ENCODE assay signal across 8 cellular contexts in the genomic region with DNA sequence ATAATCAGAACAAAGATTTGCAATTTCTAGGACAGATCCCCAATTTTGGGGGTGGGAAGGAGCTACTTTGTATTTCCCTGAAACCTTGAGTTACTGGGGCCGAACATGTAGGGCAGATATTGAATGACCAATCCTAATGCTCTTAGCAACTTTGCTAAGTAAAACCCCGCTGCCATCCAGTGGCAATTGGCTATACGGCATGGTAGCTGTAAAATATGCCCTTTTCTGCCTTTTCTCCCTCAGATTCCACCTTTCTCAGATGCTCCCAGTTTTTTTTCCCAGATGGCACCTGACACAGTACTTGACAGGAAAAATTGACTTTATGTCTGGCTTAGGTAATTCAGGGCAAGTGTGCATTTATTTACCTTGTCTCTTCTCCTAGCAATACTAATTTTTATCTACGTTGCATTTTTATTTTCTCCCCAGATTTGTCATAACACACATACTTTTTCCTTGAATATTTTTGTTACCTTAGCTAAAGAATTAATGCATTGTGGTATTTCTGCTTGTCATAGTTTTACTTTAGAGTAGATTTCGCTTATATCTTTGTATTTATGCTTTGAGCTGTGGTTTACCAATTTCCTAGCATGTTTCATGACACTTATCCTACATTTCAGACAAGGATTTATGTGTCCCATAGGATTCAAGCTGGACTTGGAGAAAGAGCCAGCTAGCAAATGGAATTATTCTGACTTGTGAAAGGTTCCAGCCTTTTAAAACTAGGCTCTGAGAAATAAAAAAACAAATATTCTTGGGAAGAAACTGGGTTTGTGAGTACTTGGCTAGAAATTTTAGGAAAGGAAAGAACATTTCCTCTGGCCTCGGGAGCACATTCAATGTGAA. TPM values are rescaled to one million over a fixed set of nuclear protein-coding genes. Genes with fewer than 3 reads are reported as not detected.
DNase-seq lines count a peak whose midpoint lies in the region; ATAC-seq and TF ChIP-seq lines count a peak whose summit lies in the region.

No MANE protein-coding gene starts in this region.

- peaks cover 15% of the 10 kb centered on the region for H3K36me3 Mint-ChIP-seq in activated CD8-positive, alpha-beta T cell treated with anti-CD3 and anti-CD28 coated beads, Interleukin-2, amount 10 ng/mL, durations not matched to agents 7 days and 5 days (ENCODE audit: low read depth)
- H3K36me3 Mint-ChIP-seq in natural killer cell = no peaks in the 10 kb centered on the region
- H3K36me3 Mint-ChIP-seq in type B pancreatic cell = peaks cover 10% of the 10 kb centered on the region

- CTCF ChIA-PET in activated CD8-positive, alpha-beta T cell treated with anti-CD3 and anti-CD28 coated beads, Interleukin-2, amount 10 ng/mL, durations not matched to agents 7 days and 5 days (lab: Charles Lee) = interaction anchor here (0.5 to 5.3 kb wide), 29 partner anchors 9 to 1108 kb away, joined by 3 to 47 read pairs (median 4); a partner anchor contains a TSS

- H3K4me3 ChIP-seq in fibroblast of lung (replicated peaks in 1 of 4; ENCODE audit: control extremely low read depth in 1 of 4, insufficient read depth in 1 of 4, low read depth in 3 of 4, low read length in 4 of 4) = peak overlapping the region in 1 of 4 experiments; percentile 29

- no peak overlapping the region for H3K9ac ChIP-seq in fibroblast of lung (ENCODE audit: insufficient read depth, low read length)

- TF ChIP-seq CTCF in fibroblast of lung (conservative IDR thresholded peaks at IDR 0.05 in 1 of 2, IDR thresholded peaks at IDR 0.05 in 1 of 2; ENCODE audit: low read depth in 1 of 2, low read length in 2 of 2) (peak; percentile 89 to 94), natural killer cell (IDR thresholded peaks at IDR 0.05) (peak; percentile 67), type B pancreatic cell (conservative IDR thresholded peaks at IDR 0.05) (peak; percentile 87)

- peak overlapping the region; percentile 42 for H3K4me2 ChIP-seq in fibroblast of lung (ENCODE audit: extremely low read depth, insufficient read depth, low read length)

- no peaks in the 10 kb centered on the region for H3K27me3 ChIP-seq in fibroblast of lung (ENCODE audit: control insufficient read depth, insufficient read depth, low read length)

- DNase-seq in NCI-H345 (lab: John Stamatoyannopoulos, UW) (peak; percentile 39), NCI-H345 treated with DMSO at 0.1 percent for 48 hours (lab: John Stamatoyannopoulos, UW; ENCODE audit: unreplicated experiment) (no peak), NCI-H226 (peak; percentile 30), fibroblast of lung (ENCODE audit: low read depth in 2 of 2) (peak; percentile 68 to 85), natural killer cell (no peak), type B pancreatic cell (ENCODE audit: extremely low spot score, unreplicated experiment) (no peak)
- peak; percentile 54 for DNase-seq in activated CD8-positive, alpha-beta T cell treated with anti-CD3 and anti-CD28 coated beads, Interleukin-2, amount 10 ng/mL, durations not matched to agents 7 days and 5 days

- H3K27me3 Mint-ChIP-seq in activated CD8-positive, alpha-beta T cell treated with anti-CD3 and anti-CD28 coated beads, Interleukin-2, amount 10 ng/mL, durations not matched to agents 7 days and 5 days (ENCODE audit: low read depth) = no peaks in the 10 kb centered on the region
- H3K27me3 Mint-ChIP-seq in natural killer cell (ENCODE audit: low read depth in 2 of 2) = no peaks in the 10 kb centered on the region
- no peaks in the 10 kb centered on the region for H3K27me3 Mint-ChIP-seq in type B pancreatic cell

- H4K20me1 ChIP-seq in fibroblast of lung (ENCODE audit: control insufficient read depth, extremely low read depth, insufficient read depth, low read length) = no peaks in the 10 kb centered on the region

- H3K36me3 ChIP-seq in fibroblast of lung (ENCODE audit: control insufficient read depth, insufficient read depth, low read length) = no peaks in the 10 kb centered on the region

- no peaks in the 10 kb centered on the region for H3K9me3 ChIP-seq in fibroblast of lung (ENCODE audit: control insufficient read depth, insufficient read depth, low read depth, low read length)

- POLR2A ChIA-PET in activated CD8-positive, alpha-beta T cell treated with anti-CD3 and anti-CD28 coated beads, Interleukin-2, amount 10 ng/mL, durations not matched to agents 7 days and 5 days (lab: Charles Lee) = interaction anchor here (2.1 kb wide), 1 partner anchor 37 kb away, joined by 11 read pairs; a partner anchor contains a TSS

- no peak overlapping the region for H3K27ac Mint-ChIP-seq in activated CD8-positive, alpha-beta T cell treated with anti-CD3 and anti-CD28 coated beads, Interleukin-2, amount 10 ng/mL, durations not matched to agents 7 days and 5 days
- H3K27ac Mint-ChIP-seq in natural killer cell (peak overlapping the region; percentile 87 to 90), type B pancreatic cell (no peak overlapping the region)

- H3K4me1 Mint-ChIP-seq in activated CD8-positive, alpha-beta T cell treated with anti-CD3 and anti-CD28 coated beads, Interleukin-2, amount 10 ng/mL, durations not matched to agents 7 days and 5 days (ENCODE audit: low read depth) = peaks cover 76% of the 10 kb centered on the region
- H3K4me1 Mint-ChIP-seq in natural killer cell (peaks cover 86 to 88% of the 10 kb centered on the region in 2 donors), type B pancreatic cell (ENCODE audit: unreplicated experiment) (peaks cover 88% of the 10 kb centered on the region)

- no peak overlapping the region for H3K27ac ChIP-seq in fibroblast of lung (ENCODE audit: insufficient read depth, low read length)

- intact Hi-C loops in natural killer cell (cut with micrococcal nuclease) = loop anchor here (1.0 to 10.0 kb wide), 3 partner anchors 36 to 1088 kb away; no protein-coding TSS in a partner anchor

- no peak overlapping the region for H3K4me3 Mint-ChIP-seq in activated CD8-positive, alpha-beta T cell treated with anti-CD3 and anti-CD28 coated beads, Interleukin-2, amount 10 ng/mL, durations not matched to agents 7 days and 5 days
- H3K4me3 Mint-ChIP-seq in natural killer cell = peak overlapping the region; percentile 9
- no peak overlapping the region for H3K4me3 Mint-ChIP-seq in type B pancreatic cell

- H3K9me3 Mint-ChIP-seq in activated CD8-positive, alpha-beta T cell treated with anti-CD3 and anti-CD28 coated beads, Interleukin-2, amount 10 ng/mL, durations not matched to agents 7 days and 5 days (ENCODE audit: insufficient read depth) = no peaks in the 10 kb centered on the region
- H3K9me3 Mint-ChIP-seq in natural killer cell = no peaks in the 10 kb centered on the region
- no peaks in the 10 kb centered on the region for H3K9me3 Mint-ChIP-seq in type B pancreatic cell

- H3K79me2 ChIP-seq in fibroblast of lung (ENCODE audit: control insufficient read depth, insufficient read depth, low read length) = peaks cover 25% of the 10 kb centered on the region

- H2AFZ ChIP-seq in fibroblast of lung (ENCODE audit: low read length) = no peak overlapping the region

- peak; percentile 52 for ATAC-seq in HG02759 (IDR thresholded peaks at IDR 0.05; ENCODE audit: unreplicated experiment)
- peak; percentile 40 for ATAC-seq in activated CD8-positive, alpha-beta T cell treated with anti-CD3 and anti-CD28 coated beads, Interleukin-2, amount 10 ng/mL, durations not matched to agents 7 days and 5 days
- ATAC-seq in natural killer cell = peak; percentile 53 to 66 (median 65)

- H3K4me1 ChIP-seq in fibroblast of lung (ENCODE audit: control insufficient read depth, extremely low read depth, insufficient read depth, low read length) = peaks cover 23% of the 10 kb centered on the region

RNA-seq across cellular contexts. Expression of a gene that starts 37.3 kb away (rescaled TPM):
- 10 to 100 TPM; 61.1 to 65.0 TPM for total RNA-seq in activated CD8-positive, alpha-beta T cell treated with anti-CD3 and anti-CD28 coated beads, Interleukin-2, amount 10 ng/mL, durations not matched to agents 7 days and 5 days
- total RNA-seq in fibroblast of lung (25.2 and 36.3 TPM in 2 replicates), natural killer cell (100 to 1,000 TPM; 307 to 365 (median 313) TPM), type B pancreatic cell (ENCODE audit: low replicate concordance) (41.6 and 110 TPM in 2 replicates)
- polyA plus RNA-seq in fibroblast of lung = 10.9 and 17.7 TPM in 2 replicates
- polyA plus RNA-seq in fibroblast of lung (2012) = 13.1 and 23.3 TPM in 2 replicates
- polyA minus RNA-seq in fibroblast of lung (ENCODE audit: low replicate concordance) = 61.5 and 102 TPM in 2 replicates

Comparison
In these comparisons a context has a peak if more than half of its experiments do, and no peak if none do; other contexts are left out.
1. DNase-seq: peak in NCI-H345 (single experiment), NCI-H226 (single experiment), activated CD8-positive, alpha-beta T cell treated with anti-CD3 and anti-CD28 coated beads, Interleukin-2, amount 10 ng/mL, durations not matched to agents 7 days and 5 days (single experiment) and fibroblast of lung (2 of 2); none in NCI-H345 treated with DMSO at 0.1 percent for 48 hours (single experiment), natural killer cell (single experiment) and type B pancreatic cell (single experiment).
2. H3K27ac Mint-ChIP-seq: peak in natural killer cell (2 of 2); none in activated CD8-positive, alpha-beta T cell treated with anti-CD3 and anti-CD28 coated beads, Interleukin-2, amount 10 ng/mL, durations not matched to agents 7 days and 5 days (single experiment) and type B pancreatic cell (single experiment).
3. Peak in every context shown above with its lines, with median percentiles within 50 percentile points of each other: ATAC-seq and CTCF ChIP-seq.